ENCODE assay signal across 6 cellular contexts in genomic region chr11:64875369-64876225, GRCh38. TPM values are rescaled to one million over a fixed set of nuclear protein-coding genes. Genes with fewer than 3 reads are reported as not detected.
A peak's percentile ranks its signal among the peaks of the same experiment; 100 is the strongest.
DNase-seq lines count a peak whose midpoint lies in the region; ATAC-seq, FAIRE-seq and TF ChIP-seq lines count a peak whose summit lies in the region.

No MANE protein-coding gene starts in this region.

- H3K4me3 Mint-ChIP-seq in HFFc6 = peak overlapping the region; percentile 99

- peaks cover 14% of the 10 kb centered on the region for H3K27me3 Mint-ChIP-seq in HFFc6 (ENCODE audit: insufficient read depth)

- H3K9me3 Mint-ChIP-seq in HFFc6 = no peaks in the 10 kb centered on the region

- H3K4me3 ChIP-seq in astrocyte of the spinal cord (ENCODE audit: low read depth, low read length) = peak overlapping the region; percentile 98

- FAIRE-seq in frontal cortex (lab: Jason Lieb, UNC) = no peak

- DNase-seq in HFFc6 = no peak
- no peak for DNase-seq in astrocyte of the spinal cord (ENCODE audit: low read depth, low spot score)
- peak; percentile 49 for DNase-seq in pons (ENCODE audit: low spot score)
- DNase-seq in frontal cortex (ENCODE audit: low spot score in 2 of 2) = no peak
- DNase-seq in NCI-H1417 treated with DMSO at 0.1 percent for 48 hours (lab: John Stamatoyannopoulos, UW) = no peak

- peaks cover 73% of the 10 kb centered on the region for H3K4me1 Mint-ChIP-seq in HFFc6 (ENCODE audit: low read depth)

- in situ Hi-C loops in astrocyte of the spinal cord (cut with HindIII; ENCODE audit: low sequenced_read_pairs) = no loop called here

- H3K36me3 Mint-ChIP-seq in HFFc6 (ENCODE audit: low read depth) = peaks cover 53% of the 10 kb centered on the region

- TF ChIP-seq CTCF in HFFc6 (IDR thresholded peaks at IDR 0.05) = no peak
- peak; percentile 13 for TF ChIP-seq CTCF in astrocyte of the spinal cord (IDR thresholded peaks at IDR 0.05; ENCODE audit: low read depth, low read length)

- H3K27ac Mint-ChIP-seq in HFFc6 = peak overlapping the region; percentile 91

- ATAC-seq in GM18498 (IDR thresholded peaks at IDR 0.05; ENCODE audit: unreplicated experiment) = no peak

RNA-seq across cellular contexts. Expression of gene EHD1, which starts 2.8 kb away (rescaled TPM):
- 100 to 1,000 TPM; 189 to 227 (median 197) TPM for total RNA-seq in HFFc6 (2021; fragmentation: NEBNext Ultra II Directional; extraction: Animal tissue kit (Norgen Biotek cat#: 25700))
- total RNA-seq in frontal cortex = 23.6 TPM

RNA-seq across cellular contexts. Expression of gene CDC42BPG, which starts 31.1 kb away (rescaled TPM):
- under 1 TPM in 5 of 6 experiments, not detected in 1; 0.02 to 0.21 (median 0.05) TPM for total RNA-seq in HFFc6 (2021; fragmentation: NEBNext Ultra II Directional; extraction: Animal tissue kit (Norgen Biotek cat#: 25700))
- under 0.01 TPM for total RNA-seq in frontal cortex

RNA-seq across cellular contexts. Expression of gene ATG2A, which starts 41.4 kb away (rescaled TPM):
- 10 to 100 TPM; 19.0 to 21.7 (median 20.0) TPM for total RNA-seq in HFFc6 (2021; fragmentation: NEBNext Ultra II Directional; extraction: Animal tissue kit (Norgen Biotek cat#: 25700))
- total RNA-seq in frontal cortex = 7.3 TPM

RNA-seq across cellular contexts. Expression of gene PPP2R5B, which starts 48.9 kb away (rescaled TPM):
- total RNA-seq in HFFc6 (2021; fragmentation: NEBNext Ultra II Directional; extraction: Animal tissue kit (Norgen Biotek cat#: 25700)) = 10 to 100 TPM; 16.2 to 28.1 (median 19.6) TPM
- total RNA-seq in frontal cortex = 27.3 TPM
